In genomic region chr21:44817914-44818635, GRCh38 we compare ENCODE assay signal across 8 cellular contexts. TPM values are rescaled to one million over a fixed set of nuclear protein-coding genes. Genes with fewer than 3 reads are reported as not detected.
DNase-seq lines count a peak whose midpoint lies in the region; ATAC-seq and TF ChIP-seq lines count a peak whose summit lies in the region.

TSS of gene SUMO3 (minus strand) at chr21:44818062. CDS start at chr21:44817968, 94 bp downstream.

- TF ChIP-seq POLR2A in GM15510 (IDR thresholded peaks at IDR 0.05; ENCODE audit: borderline replicate concordance, extremely low read depth, insufficient read length): peak; percentile 87

- peaks cover 38% of the 10 kb centered on the region for H3K36me3 Mint-ChIP-seq in dendritic cell treated with granulocyte-macrophage colony-stimulating factor and Interleukin-4, amounts not matched to agents 40 ng/mL and 50 ng/mL, for 4 days (ENCODE audit: low read depth)

- intact Hi-C loops in dendritic cell treated with granulocyte-macrophage colony-stimulating factor and Interleukin-4, amounts not matched to agents 40 ng/mL and 50 ng/mL, for 4 days (cut with micrococcal nuclease): loop anchor here (1.0 kb wide), 2 partner anchors 17 to 55 kb away; partner anchors contain the start of genes PTTG1IP and UBE2G2
- intact Hi-C loops in left lung (cut with DNase I): no loop called here

- peak; percentile 82 for DNase-seq in 8988T
- peak; percentile 75 for DNase-seq in NCI-H226
- DNase-seq in activated CD4-positive, alpha-beta T cell treated with anti-CD3 and anti-CD28 coated beads, Interleukin-2, amount 50 U/mL, for 1 hour: peak; percentile 81
- peak; percentile 79 to 94 for DNase-seq in left lung
- peak; percentile 84 to 86 for DNase-seq in stimulated activated CD4-positive, alpha-beta T cell treated with anti-CD3 and anti-CD28 coated beads, Interleukin-2, amount 100 ng/mL, for 24 hours

- peaks cover 0 to 23% of the 10 kb centered on the region in 2 donors for H3K9me3 ChIP-seq in left lung

- H3K27ac ChIP-seq in left lung: peak within 1 kb of the TSS; percentile 82 to 92

- peaks cover 26% of the 10 kb centered on the region for H3K9me3 Mint-ChIP-seq in dendritic cell treated with granulocyte-macrophage colony-stimulating factor and Interleukin-4, amounts not matched to agents 40 ng/mL and 50 ng/mL, for 4 days

- peak within 1 kb of the TSS; percentile 62 to 69 for H3K4me3 ChIP-seq in left lung

- ATAC-seq in HG02938 (IDR thresholded peaks at IDR 0.05; ENCODE audit: unreplicated experiment) (peak; percentile 49), left lung (peak; percentile 77)

- H3K27me3 ChIP-seq in left lung: no peaks in the 10 kb centered on the region

- peaks cover 13% of the 10 kb centered on the region for H3K27me3 Mint-ChIP-seq in dendritic cell treated with granulocyte-macrophage colony-stimulating factor and Interleukin-4, amounts not matched to agents 40 ng/mL and 50 ng/mL, for 4 days

- H3K27ac Mint-ChIP-seq in dendritic cell treated with granulocyte-macrophage colony-stimulating factor and Interleukin-4, amounts not matched to agents 40 ng/mL and 50 ng/mL, for 4 days: peak within 1 kb of the TSS; percentile 77

- no peak for TF ChIP-seq CTCF in left lung (IDR thresholded peaks at IDR 0.05)

- H3K36me3 ChIP-seq in left lung: peaks cover 0 to 9% of the 10 kb centered on the region in 2 donors

- peaks cover 0 to 35% of the 10 kb centered on the region in 2 donors for H3K4me1 ChIP-seq in left lung

- peak within 1 kb of the TSS; percentile 77 for H3K4me3 Mint-ChIP-seq in dendritic cell treated with granulocyte-macrophage colony-stimulating factor and Interleukin-4, amounts not matched to agents 40 ng/mL and 50 ng/mL, for 4 days

- H3K4me1 Mint-ChIP-seq in dendritic cell treated with granulocyte-macrophage colony-stimulating factor and Interleukin-4, amounts not matched to agents 40 ng/mL and 50 ng/mL, for 4 days (ENCODE audit: low read depth): peaks cover 36% of the 10 kb centered on the region

RNA-seq across cellular contexts. Expression of gene SUMO3, which starts in this region (rescaled TPM):
- 10 to 100 TPM; 92.4 to 99.3 TPM for total RNA-seq in left lung

Comparison
In these comparisons a context has a peak if more than half of its experiments do, and no peak if none do; other contexts are left out.
1. Peak in every context shown above with its lines: DNase-seq, ATAC-seq, H3K4me3 ChIP-seq and H3K27ac ChIP-seq.